ENCODE assay signal across 23 cellular contexts in genomic region chr11:126344291-126344970, GRCh38. TPM values are rescaled to one million over a fixed set of nuclear protein-coding genes. Genes with fewer than 3 reads are reported as not detected.
DNase-seq lines count a peak whose midpoint lies in the region; ATAC-seq, FAIRE-seq and TF ChIP-seq lines count a peak whose summit lies in the region.
"Had no signal": no experiment of that assay in that cellular context is flagged by ENCODE, and none has a peak within 500 bp of the region (broad histone marks: within the 10 kb centered on the region; RNA-seq: fewer than 3 reads in every experiment).

No MANE protein-coding gene starts in this region.

- no peak for TF ChIP-seq EP300 in suprapubic skin (IDR thresholded peaks at IDR 0.05)

- no peak overlapping the region for H2BK15ac ChIP-seq in mesenchymal stem cell (ENCODE audit: low read depth, poor library complexity, severe bottlenecking)

- POLR2A ChIA-PET in activated CD8-positive, alpha-beta T cell treated with anti-CD3 and anti-CD28 coated beads, Interleukin-2, amount 10 ng/mL, durations not matched to agents 7 days and 5 days (lab: Charles Lee): interaction anchor here (1.0 kb wide), 1 partner anchor 11 kb away, joined by 3 read pairs; the partner anchor contains the start of gene ST3GAL4
- POLR2A ChIA-PET in activated CD8-positive, alpha-beta T cell treated with anti-CD3 and anti-CD28 coated beads for 36 hours (lab: Charles Lee): no interaction called here
- POLR2A ChIA-PET in A673 (lab: Charles Lee; ENCODE audit: low non-redundant PET): no interaction called here

- H3K4me1 ChIP-seq in mesenchymal stem cell (ENCODE audit: control insufficient read depth, insufficient read depth, low read depth, low read length): peaks cover 28% of the 10 kb centered on the region
- peaks cover 46% of the 10 kb centered on the region for H3K4me1 ChIP-seq in suprapubic skin
- H3K4me1 ChIP-seq in A673 (ENCODE audit: insufficient read depth, low read length, poor library complexity, severe bottlenecking): peaks cover 38% of the 10 kb centered on the region

- H3K36me3 Mint-ChIP-seq in activated CD8-positive, alpha-beta T cell treated with anti-CD3 and anti-CD28 coated beads, Interleukin-2, amount 10 ng/mL, durations not matched to agents 7 days and 5 days (ENCODE audit: low read depth): peaks cover 29% of the 10 kb centered on the region
- H3K36me3 Mint-ChIP-seq in activated CD8-positive, alpha-beta T cell treated with anti-CD3 and anti-CD28 coated beads for 36 hours (ENCODE audit: low read depth): peaks cover 16% of the 10 kb centered on the region
- peaks cover 64% of the 10 kb centered on the region for H3K36me3 Mint-ChIP-seq in activated T-helper 17 cell treated with anti-CD3 and anti-CD28 coated beads, Interleukin-2, amount 50 U/mL, for 72 hours (ENCODE audit: low read depth)

- peaks cover 17% of the 10 kb centered on the region for H3K79me1 ChIP-seq in mesenchymal stem cell (replicated peaks; ENCODE audit: low read length, poor library complexity, severe bottlenecking)

- CTCF ChIA-PET in activated CD8-positive, alpha-beta T cell treated with anti-CD3 and anti-CD28 coated beads, Interleukin-2, amount 10 ng/mL, durations not matched to agents 7 days and 5 days (lab: Charles Lee): no interaction called here
- CTCF ChIA-PET in activated CD8-positive, alpha-beta T cell treated with anti-CD3 and anti-CD28 coated beads for 36 hours (lab: Charles Lee): no interaction called here
- CTCF ChIA-PET in A673 (lab: Charles Lee): no interaction called here

- peak overlapping the region; percentile 18 for H3K27ac Mint-ChIP-seq in activated CD8-positive, alpha-beta T cell treated with anti-CD3 and anti-CD28 coated beads, Interleukin-2, amount 10 ng/mL, durations not matched to agents 7 days and 5 days
- no peak overlapping the region for H3K27ac Mint-ChIP-seq in activated CD8-positive, alpha-beta T cell treated with anti-CD3 and anti-CD28 coated beads for 36 hours
- H3K27ac Mint-ChIP-seq in activated T-helper 17 cell treated with anti-CD3 and anti-CD28 coated beads, Interleukin-2, amount 50 U/mL, for 72 hours: peak overlapping the region; percentile 43
- H3K27ac Mint-ChIP-seq: mesothelial cell of epicardium had no signal

- no peak for TF ChIP-seq CTCF in activated CD8-positive, alpha-beta T cell treated with anti-CD3 and anti-CD28 coated beads for 36 hours (IDR thresholded peaks at IDR 0.05)
- no peak for TF ChIP-seq CTCF in suprapubic skin (IDR thresholded peaks at IDR 0.05)
- TF ChIP-seq CTCF in A673 (conservative IDR thresholded peaks at IDR 0.05; ENCODE audit: low read depth, low read length): no peak

- H3K36me3 ChIP-seq in mesenchymal stem cell (ENCODE audit: control insufficient read depth in 1 of 2, insufficient read depth in 2 of 2, low read depth in 1 of 2, low read length in 2 of 2): peaks cover 24 to 36% of the 10 kb centered on the region in 2 experiments
- H3K36me3 ChIP-seq in suprapubic skin: peaks cover 31% of the 10 kb centered on the region
- H3K36me3 ChIP-seq in A673 (ENCODE audit: insufficient read depth, low read length, poor library complexity, severe bottlenecking): no peaks in the 10 kb centered on the region

- no peak overlapping the region for H3K9ac ChIP-seq in mesenchymal stem cell (ENCODE audit: low read length)
- H3K9ac ChIP-seq: BLaER1 had no signal

- H3K23ac ChIP-seq in mesenchymal stem cell (ENCODE audit: low read length in 2 of 2): no peak overlapping the region

- H2BK120ac ChIP-seq in mesenchymal stem cell (ENCODE audit: low read depth, low read length): no peak overlapping the region

- intact Hi-C loops in activated CD8-positive, alpha-beta T cell treated with anti-CD3 and anti-CD28 coated beads for 36 hours (cut with micrococcal nuclease): no loop called here
- intact Hi-C loops in A673 (cut with micrococcal nuclease; ENCODE audit: unreplicated experiment): no loop called here

- H4K91ac ChIP-seq in mesenchymal stem cell (ENCODE audit: low read length): peak overlapping the region; percentile 9

- H2BK5ac ChIP-seq in mesenchymal stem cell (ENCODE audit: low read depth, low read length, poor library complexity, severe bottlenecking): no peak overlapping the region

- H3K4me2 ChIP-seq in mesenchymal stem cell (ENCODE audit: low read length, poor library complexity, severe bottlenecking): no peak overlapping the region

- no peak for DNase-seq in activated CD8-positive, alpha-beta T cell treated with anti-CD3 and anti-CD28 coated beads, Interleukin-2, amount 10 ng/mL, durations not matched to agents 7 days and 5 days
- DNase-seq in activated CD8-positive, alpha-beta T cell treated with anti-CD3 and anti-CD28 coated beads for 36 hours: no peak
- no peak for DNase-seq in mesenchymal stem cell
- DNase-seq in suprapubic skin (ENCODE audit: low spot score in 2 of 2): no peak
- no peak for DNase-seq in frontal cortex (ENCODE audit: low spot score in 2 of 2)
- no peak for DNase-seq in A673 (ENCODE audit: low spot score)
- DNase-seq in AG20443 (ENCODE audit: low spot score): no peak
- DNase-seq: activated CD4-positive, alpha-beta T cell treated with anti-CD3 and anti-CD28 coated beads, Interleukin-2, amount 50 U/mL, for 1 hour; activated naive CD4-positive, alpha-beta T cell treated with Interleukin-2 at 50 U/mL for 16 hours; NCI-H69; small intestine; stimulated activated CD4-positive, alpha-beta T cell treated with anti-CD3 and anti-CD28 coated beads, Interleukin-4, amount 100 ng/mL, for 1 hour; stomach; T-helper 1 cell had no signal

- H3K27ac ChIP-seq in mesenchymal stem cell (ENCODE audit: low read length, poor library complexity, severe bottlenecking) (no peak overlapping the region), suprapubic skin (peak overlapping the region; percentile 25), A673 (ENCODE audit: low read depth, low read length, poor library complexity, severe bottlenecking) (no peak overlapping the region)
- H3K27ac ChIP-seq: VCaP had no signal

- H3K18ac ChIP-seq in mesenchymal stem cell (ENCODE audit: low read depth in 1 of 2, low read length in 2 of 2): peak overlapping the region in 1 of 2 experiments; percentile 49

- ATAC-seq in activated CD8-positive, alpha-beta T cell treated with anti-CD3 and anti-CD28 coated beads, Interleukin-2, amount 10 ng/mL, durations not matched to agents 7 days and 5 days: no peak
- ATAC-seq in activated CD8-positive, alpha-beta T cell treated with anti-CD3 and anti-CD28 coated beads for 36 hours: no peak
- ATAC-seq in activated T-helper 17 cell treated with anti-CD3 and anti-CD28 coated beads, Interleukin-2, amount 50 U/mL, for 72 hours (replicated peaks): no peak
- ATAC-seq: HepG2 had no signal

- no peak overlapping the region for H3K4ac ChIP-seq in mesenchymal stem cell (ENCODE audit: low read depth in 1 of 2, low read length in 2 of 2)

- H3K9me3 Mint-ChIP-seq in activated CD8-positive, alpha-beta T cell treated with anti-CD3 and anti-CD28 coated beads, Interleukin-2, amount 10 ng/mL, durations not matched to agents 7 days and 5 days (ENCODE audit: insufficient read depth): no peaks in the 10 kb centered on the region
- no peaks in the 10 kb centered on the region for H3K9me3 Mint-ChIP-seq in activated CD8-positive, alpha-beta T cell treated with anti-CD3 and anti-CD28 coated beads for 36 hours
- H3K9me3 Mint-ChIP-seq in activated T-helper 17 cell treated with anti-CD3 and anti-CD28 coated beads, Interleukin-2, amount 50 U/mL, for 72 hours: no peaks in the 10 kb centered on the region
- H3K9me3 Mint-ChIP-seq: mesothelial cell of epicardium, neural crest cell had no signal

- BruUV-seq in A673 (replicated peaks; lab: Mats Ljungman, UMichigan): no TSS peak

- FAIRE-seq in frontal cortex (lab: Jason Lieb, UNC): no peak
- FAIRE-seq: A204.1, D721Med, GM18507, HepG2, small intestine had no signal

- H3K14ac ChIP-seq in mesenchymal stem cell (ENCODE audit: low read length in 2 of 2): no peak overlapping the region

- H2AFZ ChIP-seq in mesenchymal stem cell (ENCODE audit: low read depth, low read length): no peak overlapping the region

- H2BK12ac ChIP-seq in mesenchymal stem cell (ENCODE audit: low read length in 2 of 2): peak overlapping the region in 1 of 2 experiments; percentile 57

- H2AK5ac ChIP-seq in mesenchymal stem cell (ENCODE audit: low read length, severe bottlenecking): no peak overlapping the region

- H3K4me3 Mint-ChIP-seq in activated CD8-positive, alpha-beta T cell treated with anti-CD3 and anti-CD28 coated beads, Interleukin-2, amount 10 ng/mL, durations not matched to agents 7 days and 5 days: no peak overlapping the region
- no peak overlapping the region for H3K4me3 Mint-ChIP-seq in activated CD8-positive, alpha-beta T cell treated with anti-CD3 and anti-CD28 coated beads for 36 hours
- H3K4me3 Mint-ChIP-seq in activated T-helper 17 cell treated with anti-CD3 and anti-CD28 coated beads, Interleukin-2, amount 50 U/mL, for 72 hours: no peak overlapping the region
- H3K4me3 Mint-ChIP-seq: mesothelial cell of epicardium, neural crest cell had no signal

- over 99% methylated on average over 7 of the region's 7 CpGs for WGBS in mesenchymal stem cell
- WGBS in suprapubic skin: 85% methylated on average over 7 of the region's 7 CpGs

- H3K4me3 ChIP-seq in mesenchymal stem cell (ENCODE audit: insufficient read depth in 1 of 2, low read depth in 1 of 2, low read length in 2 of 2) (no peak overlapping the region), suprapubic skin (no peak overlapping the region), A673 (ENCODE audit: low read depth, low read length, poor library complexity, severe bottlenecking) (no peak overlapping the region)
- H3K4me3 ChIP-seq: BLaER1, stomach had no signal

- H3K9me3 ChIP-seq in mesenchymal stem cell (ENCODE audit: control insufficient read depth, low read length) (no peaks in the 10 kb centered on the region), suprapubic skin (no peaks in the 10 kb centered on the region), A673 (ENCODE audit: low read depth, low read length, poor library complexity, severe bottlenecking) (no peaks in the 10 kb centered on the region)
- H3K9me3 ChIP-seq: BLaER1, stomach had no signal

- H4K8ac ChIP-seq in mesenchymal stem cell (ENCODE audit: low read length): no peak overlapping the region

- no peaks in the 10 kb centered on the region for H3K27me3 ChIP-seq in mesenchymal stem cell (ENCODE audit: control insufficient read depth in 1 of 2, insufficient read depth in 1 of 2, low read length in 2 of 2)
- no peaks in the 10 kb centered on the region for H3K27me3 ChIP-seq in suprapubic skin
- no peaks in the 10 kb centered on the region for H3K27me3 ChIP-seq in A673 (replicated peaks; ENCODE audit: insufficient read depth, low read depth, low read length, poor library complexity)
- H3K27me3 ChIP-seq: BLaER1, stomach had no signal

- no peak for TF ChIP-seq POLR2A in suprapubic skin (IDR thresholded peaks at IDR 0.05)

- H3K27me3 Mint-ChIP-seq in activated CD8-positive, alpha-beta T cell treated with anti-CD3 and anti-CD28 coated beads, Interleukin-2, amount 10 ng/mL, durations not matched to agents 7 days and 5 days (ENCODE audit: low read depth): no peaks in the 10 kb centered on the region
- H3K27me3 Mint-ChIP-seq in activated CD8-positive, alpha-beta T cell treated with anti-CD3 and anti-CD28 coated beads for 36 hours: no peaks in the 10 kb centered on the region
- H3K27me3 Mint-ChIP-seq in activated T-helper 17 cell treated with anti-CD3 and anti-CD28 coated beads, Interleukin-2, amount 50 U/mL, for 72 hours: no peaks in the 10 kb centered on the region

- H3K4me1 Mint-ChIP-seq in activated CD8-positive, alpha-beta T cell treated with anti-CD3 and anti-CD28 coated beads, Interleukin-2, amount 10 ng/mL, durations not matched to agents 7 days and 5 days (ENCODE audit: low read depth): peaks cover 30% of the 10 kb centered on the region
- peaks cover 28% of the 10 kb centered on the region for H3K4me1 Mint-ChIP-seq in activated CD8-positive, alpha-beta T cell treated with anti-CD3 and anti-CD28 coated beads for 36 hours (ENCODE audit: low read depth)
- peaks cover 12% of the 10 kb centered on the region for H3K4me1 Mint-ChIP-seq in activated T-helper 17 cell treated with anti-CD3 and anti-CD28 coated beads, Interleukin-2, amount 50 U/mL, for 72 hours

RNA-seq across cellular contexts. Expression of gene ST3GAL4, which starts 11.1 kb away (rescaled TPM):
- total RNA-seq in activated CD8-positive, alpha-beta T cell treated with anti-CD3 and anti-CD28 coated beads, Interleukin-2, amount 10 ng/mL, durations not matched to agents 7 days and 5 days: 10 to 100 TPM; 10.3 to 11.8 TPM
- total RNA-seq in activated CD8-positive, alpha-beta T cell treated with anti-CD3 and anti-CD28 coated beads for 36 hours: 10 to 100 TPM; 10.7 to 11.7 TPM
- 10 to 100 TPM; 10.0 to 16.2 TPM for total RNA-seq in activated T-helper 17 cell treated with anti-CD3 and anti-CD28 coated beads, Interleukin-2, amount 50 U/mL, for 72 hours
- polyA plus RNA-seq in mesenchymal stem cell (2013, experiment 1 of 2): 11.1 TPM
- 11.5 TPM for polyA plus RNA-seq in mesenchymal stem cell (2013, experiment 2 of 2)
- 10 to 100 TPM; 23.6 to 30.9 (median 26.9) TPM for total RNA-seq in suprapubic skin
- total RNA-seq in frontal cortex: 15.9 TPM
- 26.4 and 29.9 TPM in 2 replicates for total RNA-seq in A673 (2021)

RNA-seq across cellular contexts. Expression of gene DCPS, which starts 40.6 kb away (rescaled TPM):
- total RNA-seq in activated CD8-positive, alpha-beta T cell treated with anti-CD3 and anti-CD28 coated beads, Interleukin-2, amount 10 ng/mL, durations not matched to agents 7 days and 5 days: 10 to 100 TPM; 21.8 to 22.5 TPM
- 10 to 100 TPM; 17.2 to 18.8 TPM for total RNA-seq in activated CD8-positive, alpha-beta T cell treated with anti-CD3 and anti-CD28 coated beads for 36 hours
- 10 to 100 TPM; 28.1 to 47.5 TPM for total RNA-seq in activated T-helper 17 cell treated with anti-CD3 and anti-CD28 coated beads, Interleukin-2, amount 50 U/mL, for 72 hours
- 13.0 TPM for polyA plus RNA-seq in mesenchymal stem cell (2013, experiment 1 of 2)
- 12.5 TPM for polyA plus RNA-seq in mesenchymal stem cell (2013, experiment 2 of 2)
- total RNA-seq in suprapubic skin (10 to 100 TPM; 15.4 to 19.1 (median 17.8) TPM), frontal cortex (2.9 TPM), A673 (2021) (31.2 and 38.4 TPM in 2 replicates)
